In the genomic region with DNA sequence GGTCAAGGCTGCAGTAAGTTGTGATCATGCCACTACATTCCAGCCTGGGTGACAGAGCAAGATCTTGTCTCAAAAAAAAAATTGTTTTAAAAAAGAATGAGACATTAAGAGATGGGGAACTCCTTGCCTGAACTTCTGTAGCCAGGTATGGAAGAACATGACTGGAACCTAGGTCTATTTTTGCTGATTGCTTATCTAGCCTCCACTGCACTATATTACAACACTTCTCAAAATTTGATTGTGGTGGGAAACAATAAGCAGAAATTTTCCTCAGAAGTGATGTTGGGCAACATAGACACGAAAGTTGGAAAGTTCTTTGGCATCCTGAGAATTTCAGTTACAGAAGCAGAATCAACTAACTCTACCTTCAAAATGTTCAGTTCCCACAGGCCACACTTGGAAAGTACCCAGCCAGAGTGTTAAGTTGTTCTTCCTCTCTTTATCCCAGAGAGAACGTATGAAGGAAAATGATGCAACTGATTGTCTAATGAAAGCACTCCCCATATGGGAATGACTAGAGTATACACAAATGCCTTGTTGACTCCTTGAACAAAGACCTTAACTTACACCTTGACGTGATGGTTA, we compare ENCODE assay signal across 2 cellular contexts.
TF ChIP-seq lines count a peak whose summit lies in the region.

No MANE protein-coding gene starts in this region.

TF ChIP-seq in IMR-90, 13 proteins besides CTCF, POLR2A, EP300 and RAD21:
- TF ChIP-seq CHD1 (IDR thresholded peaks at IDR 0.05; ENCODE audit: low read depth, low read length) (no peak), MXI1 (IDR thresholded peaks at IDR 0.05; ENCODE audit: borderline replicate concordance, low read depth, low read length) (no peak), CEBPB (IDR thresholded peaks at IDR 0.05; ENCODE audit: low read depth, low read length) (no peak), RCOR1 (IDR thresholded peaks at IDR 0.05; ENCODE audit: insufficient replicate concordance, low read length) (no peak), NFE2L2 (IDR thresholded peaks at IDR 0.05; ENCODE audit: low read depth, low read length) (no peak), SMC3 (IDR thresholded peaks at IDR 0.05; ENCODE audit: low read depth, low read length) (no peak), MAZ (IDR thresholded peaks at IDR 0.05; ENCODE audit: borderline replicate concordance, low read depth, low read length) (no peak), MAFK (IDR thresholded peaks at IDR 0.05; ENCODE audit: low read depth, low read length) (no peak), FOS (IDR thresholded peaks at IDR 0.05; ENCODE audit: low read depth, low read length) (no peak)
- TF ChIP-seq, protein P1, sequence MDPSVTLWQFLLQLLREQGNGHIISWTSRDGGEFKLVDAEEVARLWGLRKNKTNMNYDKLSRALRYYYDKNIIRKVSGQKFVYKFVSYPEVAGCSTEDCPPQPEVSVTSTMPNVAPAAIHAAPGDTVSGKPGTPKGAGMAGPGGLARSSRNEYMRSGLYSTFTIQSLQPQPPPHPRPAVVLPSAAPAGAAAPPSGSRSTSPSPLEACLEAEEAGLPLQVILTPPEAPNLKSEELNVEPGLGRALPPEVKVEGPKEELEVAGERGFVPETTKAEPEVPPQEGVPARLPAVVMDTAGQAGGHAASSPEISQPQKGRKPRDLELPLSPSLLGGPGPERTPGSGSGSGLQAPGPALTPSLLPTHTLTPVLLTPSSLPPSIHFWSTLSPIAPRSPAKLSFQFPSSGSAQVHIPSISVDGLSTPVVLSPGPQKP (IDR thresholded peaks at IDR 0.05; ENCODE audit: borderline replicate concordance, low read depth, low read length): no peak

TF ChIP-seq in endothelial cell of umbilical vein, 7 proteins besides CTCF, POLR2A, EP300 and RAD21:
- no peak for TF ChIP-seq FOS (IDR thresholded peaks at IDR 0.05; ENCODE audit: borderline replicate concordance, insufficient read depth, low read length)
- TF ChIP-seq POLR2AphosphoS5 (IDR thresholded peaks at IDR 0.05; ENCODE audit: insufficient read depth, low read depth, low read length): no peak
- TF ChIP-seq, protein P2, sequence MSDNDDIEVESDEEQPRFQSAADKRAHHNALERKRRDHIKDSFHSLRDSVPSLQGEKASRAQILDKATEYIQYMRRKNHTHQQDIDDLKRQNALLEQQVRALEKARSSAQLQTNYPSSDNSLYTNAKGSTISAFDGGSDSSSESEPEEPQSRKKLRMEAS (IDR thresholded peaks at IDR 0.05; ENCODE audit: insufficient read depth, insufficient read length): no peak
- no peak for TF ChIP-seq JUN (IDR thresholded peaks at IDR 0.05; ENCODE audit: borderline replicate concordance, insufficient read depth, insufficient read length, low read depth)
- no peak for TF ChIP-seq MYC (IDR thresholded peaks at IDR 0.05; ENCODE audit: low read depth, low read length)
- TF ChIP-seq GATA2 (IDR thresholded peaks at IDR 0.05; ENCODE audit: insufficient read depth, insufficient read length, low read depth, low read length): no peak
- TF ChIP-seq EZH2 (IDR thresholded peaks at IDR 0.05; ENCODE audit: borderline replicate concordance, low read depth, low read length, severe bottlenecking): no peak
